Comparison of ENCODE assay signal across 16 cellular contexts in genomic region chr10:1187151-1187854, GRCh38.
DNase-seq lines count a peak whose midpoint lies in the region; ATAC-seq and TF ChIP-seq lines count a peak whose summit lies in the region.
"Had no signal": no experiment of that assay in that cellular context is flagged by ENCODE, and none has a peak within 500 bp of the region (broad histone marks: within the 10 kb centered on the region; RNA-seq: fewer than 3 reads in every experiment).

No MANE protein-coding gene starts in this region.

- H3K36me3 Mint-ChIP-seq in activated T-cell treated with anti-CD3 and anti-CD28 coated beads, Interleukin-2, amount 50 U/mL, for 24 hours (ENCODE audit: low read depth), result no peaks in the 10 kb centered on the region
- H3K36me3 Mint-ChIP-seq: brain; CD8-positive, alpha-beta T cell had no signal

- no peaks in the 10 kb centered on the region for H3K36me3 ChIP-seq in body of pancreas (replicated peaks in 1 of 2; ENCODE audit: insufficient read depth in 1 of 2, low read depth in 2 of 2)
- H3K36me3 ChIP-seq in spleen, result no peaks in the 10 kb centered on the region
- H3K36me3 ChIP-seq: SJCRH30 had no signal

- H3K27ac Mint-ChIP-seq in activated T-cell treated with anti-CD3 and anti-CD28 coated beads, Interleukin-2, amount 50 U/mL, for 24 hours, result no peak overlapping the region
- H3K27ac Mint-ChIP-seq: CD8-positive, alpha-beta T cell had no signal

- DNase-seq in DMS 273 (lab: John Stamatoyannopoulos, UW; ENCODE audit: unreplicated experiment) (peak; percentile 64), DMS 273 treated with DMSO at 0.1 percent for 48 hours (lab: John Stamatoyannopoulos, UW) (no peak), body of pancreas (no peak), islet precursor cell (peak; percentile 39), spleen (peak; percentile 68), activated T-cell treated with anti-CD3 and anti-CD28 coated beads for 4 hours (no peak)
- no peak for DNase-seq in activated T-cell treated with anti-CD3 and anti-CD28 coated beads, Interleukin-2, amount 50 U/mL, for 24 hours
- DNase-seq: activated CD4-positive, alpha-beta T cell treated with anti-CD3 and anti-CD28 coated beads, Interleukin-2, amount 50 U/mL, for 48 hours; CD8-positive, alpha-beta T cell; NCI-H2029 treated with DMSO at 0.1 percent for 48 hours; NK-92 treated with Interleukin-12 subunit alpha and Interleukin-12 subunit beta, amount 100 ng/mL, for 24 hours; SJCRH30; T1000 had no signal

- H3K4me3 ChIP-seq in body of pancreas (no peak overlapping the region), spleen (no peak overlapping the region)
- H3K4me3 ChIP-seq: SJCRH30 had no signal

- H3K27ac ChIP-seq in body of pancreas (peak overlapping the region; percentile 66 to 87 (median 84)), spleen (no peak overlapping the region)
- H3K27ac ChIP-seq: 22Rv1, SJCRH30 had no signal

- H3K4me1 Mint-ChIP-seq in activated T-cell treated with anti-CD3 and anti-CD28 coated beads, Interleukin-2, amount 50 U/mL, for 24 hours (ENCODE audit: low read depth), result no peaks in the 10 kb centered on the region

- H3K9me3 ChIP-seq in body of pancreas (no peaks in the 10 kb centered on the region), spleen (no peaks in the 10 kb centered on the region)
- H3K9me3 ChIP-seq: SJCRH30 had no signal

- no peak overlapping the region for H3K4me3 Mint-ChIP-seq in activated T-cell treated with anti-CD3 and anti-CD28 coated beads, Interleukin-2, amount 50 U/mL, for 24 hours
- H3K4me3 Mint-ChIP-seq: brain; CD8-positive, alpha-beta T cell had no signal

- intact Hi-C loops in body of pancreas (cut with DNase I) (no loop called here), spleen (cut with DNase I; ENCODE audit: low total_unique reads) (no loop called here)

- H3K27me3 ChIP-seq in body of pancreas (no peaks in the 10 kb centered on the region), spleen (replicated peaks in 1 of 7) (peaks cover 0 to 25% (median 0%) of the 10 kb centered on the region in 7 donors)
- H3K27me3 ChIP-seq: SJCRH30 had no signal

- ATAC-seq in body of pancreas (no peak), HG02885 (IDR thresholded peaks at IDR 0.05; ENCODE audit: poor library complexity, unreplicated experiment) (no peak)
- ATAC-seq: CD8-positive, alpha-beta T cell had no signal

- H3K4me1 ChIP-seq in body of pancreas (peaks cover 30% of the 10 kb centered on the region), spleen (no peaks in the 10 kb centered on the region)
- H3K4me1 ChIP-seq: SJCRH30 had no signal

- WGBS in body of pancreas, 2 donors, result 78 to 84% methylated on average over 22 to 28 of the region's 29 CpGs
- WGBS in spleen, 5 donors, result 88 to 94% (median 92%) methylated on average over 12 to 29 of the region's 29 CpGs

- peaks cover 3% of the 10 kb centered on the region for H3K27me3 Mint-ChIP-seq in activated T-cell treated with anti-CD3 and anti-CD28 coated beads, Interleukin-2, amount 50 U/mL, for 24 hours

- TF ChIP-seq POLR2A in body of pancreas (IDR thresholded peaks at IDR 0.05) (no peak), spleen (IDR thresholded peaks at IDR 0.05) (no peak)

- TF ChIP-seq CTCF in body of pancreas (IDR thresholded peaks at IDR 0.05) (no peak), spleen (IDR thresholded peaks at IDR 0.05 in 8 of 11, conservative IDR thresholded peaks at IDR 0.05 in 3 of 11) (no peak)

- no peaks in the 10 kb centered on the region for H3K9me3 Mint-ChIP-seq in activated T-cell treated with anti-CD3 and anti-CD28 coated beads, Interleukin-2, amount 50 U/mL, for 24 hours
- H3K9me3 Mint-ChIP-seq: brain; CD8-positive, alpha-beta T cell had no signal

Comparison
In these comparisons a context has a peak if more than half of its experiments do, and no peak if none do; other contexts are left out.
1. DNase-seq: peak in DMS 273 (single experiment), islet precursor cell (single experiment) and spleen (single experiment); none in DMS 273 treated with DMSO at 0.1 percent for 48 hours (single experiment), body of pancreas (0 of 4), activated T-cell treated with anti-CD3 and anti-CD28 coated beads, Interleukin-2, amount 50 U/mL, for 24 hours (single experiment) and activated T-cell treated with anti-CD3 and anti-CD28 coated beads for 4 hours (single experiment).
2. H3K27ac ChIP-seq: peak in body of pancreas (4 of 4); none in spleen (0 of 8).